ENCODE assay signal across 1 cellular context in the genomic region with DNA sequence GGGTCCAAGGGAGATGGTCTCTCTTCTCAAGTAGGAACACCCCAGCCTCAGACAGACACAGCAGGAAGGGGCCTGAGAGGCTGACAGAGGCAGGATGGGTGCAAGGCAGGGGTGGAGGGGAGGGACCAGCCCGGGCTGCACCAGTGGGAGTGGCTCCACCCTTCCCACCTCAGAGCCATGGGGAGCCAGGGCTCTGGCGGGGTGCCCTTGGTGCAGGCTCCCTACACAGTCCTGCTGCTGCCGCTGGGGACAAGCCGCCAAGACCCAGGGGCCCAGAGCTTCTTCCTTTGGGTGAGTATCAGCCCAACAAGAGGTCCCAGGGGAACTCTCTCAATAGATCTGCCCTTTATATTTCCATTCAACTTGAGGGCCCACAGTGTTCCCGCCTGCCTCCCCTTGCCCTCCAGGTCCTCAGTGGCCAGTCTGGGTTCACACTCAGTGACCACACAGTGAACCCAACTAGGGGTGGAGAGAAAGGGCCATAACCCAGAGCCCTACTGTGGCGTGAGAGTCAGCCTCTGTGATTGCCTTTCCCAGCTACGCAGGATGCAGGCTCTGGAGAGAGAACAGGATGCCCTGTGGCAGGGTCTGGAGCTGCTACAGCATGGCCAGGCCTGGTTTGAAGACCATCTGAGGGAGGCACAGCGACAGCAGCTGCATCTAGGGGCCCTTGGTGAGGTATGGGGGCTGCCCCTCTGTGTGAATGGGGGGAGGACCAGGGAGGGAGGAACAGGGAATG.
TF ChIP-seq lines count a peak whose summit lies in the region.

No MANE protein-coding gene starts in this region.

TF ChIP-seq in GM23338, 12 proteins besides CTCF, POLR2A, EP300 and RAD21 (continued from another document):
- TF ChIP-seq, protein P1, sequence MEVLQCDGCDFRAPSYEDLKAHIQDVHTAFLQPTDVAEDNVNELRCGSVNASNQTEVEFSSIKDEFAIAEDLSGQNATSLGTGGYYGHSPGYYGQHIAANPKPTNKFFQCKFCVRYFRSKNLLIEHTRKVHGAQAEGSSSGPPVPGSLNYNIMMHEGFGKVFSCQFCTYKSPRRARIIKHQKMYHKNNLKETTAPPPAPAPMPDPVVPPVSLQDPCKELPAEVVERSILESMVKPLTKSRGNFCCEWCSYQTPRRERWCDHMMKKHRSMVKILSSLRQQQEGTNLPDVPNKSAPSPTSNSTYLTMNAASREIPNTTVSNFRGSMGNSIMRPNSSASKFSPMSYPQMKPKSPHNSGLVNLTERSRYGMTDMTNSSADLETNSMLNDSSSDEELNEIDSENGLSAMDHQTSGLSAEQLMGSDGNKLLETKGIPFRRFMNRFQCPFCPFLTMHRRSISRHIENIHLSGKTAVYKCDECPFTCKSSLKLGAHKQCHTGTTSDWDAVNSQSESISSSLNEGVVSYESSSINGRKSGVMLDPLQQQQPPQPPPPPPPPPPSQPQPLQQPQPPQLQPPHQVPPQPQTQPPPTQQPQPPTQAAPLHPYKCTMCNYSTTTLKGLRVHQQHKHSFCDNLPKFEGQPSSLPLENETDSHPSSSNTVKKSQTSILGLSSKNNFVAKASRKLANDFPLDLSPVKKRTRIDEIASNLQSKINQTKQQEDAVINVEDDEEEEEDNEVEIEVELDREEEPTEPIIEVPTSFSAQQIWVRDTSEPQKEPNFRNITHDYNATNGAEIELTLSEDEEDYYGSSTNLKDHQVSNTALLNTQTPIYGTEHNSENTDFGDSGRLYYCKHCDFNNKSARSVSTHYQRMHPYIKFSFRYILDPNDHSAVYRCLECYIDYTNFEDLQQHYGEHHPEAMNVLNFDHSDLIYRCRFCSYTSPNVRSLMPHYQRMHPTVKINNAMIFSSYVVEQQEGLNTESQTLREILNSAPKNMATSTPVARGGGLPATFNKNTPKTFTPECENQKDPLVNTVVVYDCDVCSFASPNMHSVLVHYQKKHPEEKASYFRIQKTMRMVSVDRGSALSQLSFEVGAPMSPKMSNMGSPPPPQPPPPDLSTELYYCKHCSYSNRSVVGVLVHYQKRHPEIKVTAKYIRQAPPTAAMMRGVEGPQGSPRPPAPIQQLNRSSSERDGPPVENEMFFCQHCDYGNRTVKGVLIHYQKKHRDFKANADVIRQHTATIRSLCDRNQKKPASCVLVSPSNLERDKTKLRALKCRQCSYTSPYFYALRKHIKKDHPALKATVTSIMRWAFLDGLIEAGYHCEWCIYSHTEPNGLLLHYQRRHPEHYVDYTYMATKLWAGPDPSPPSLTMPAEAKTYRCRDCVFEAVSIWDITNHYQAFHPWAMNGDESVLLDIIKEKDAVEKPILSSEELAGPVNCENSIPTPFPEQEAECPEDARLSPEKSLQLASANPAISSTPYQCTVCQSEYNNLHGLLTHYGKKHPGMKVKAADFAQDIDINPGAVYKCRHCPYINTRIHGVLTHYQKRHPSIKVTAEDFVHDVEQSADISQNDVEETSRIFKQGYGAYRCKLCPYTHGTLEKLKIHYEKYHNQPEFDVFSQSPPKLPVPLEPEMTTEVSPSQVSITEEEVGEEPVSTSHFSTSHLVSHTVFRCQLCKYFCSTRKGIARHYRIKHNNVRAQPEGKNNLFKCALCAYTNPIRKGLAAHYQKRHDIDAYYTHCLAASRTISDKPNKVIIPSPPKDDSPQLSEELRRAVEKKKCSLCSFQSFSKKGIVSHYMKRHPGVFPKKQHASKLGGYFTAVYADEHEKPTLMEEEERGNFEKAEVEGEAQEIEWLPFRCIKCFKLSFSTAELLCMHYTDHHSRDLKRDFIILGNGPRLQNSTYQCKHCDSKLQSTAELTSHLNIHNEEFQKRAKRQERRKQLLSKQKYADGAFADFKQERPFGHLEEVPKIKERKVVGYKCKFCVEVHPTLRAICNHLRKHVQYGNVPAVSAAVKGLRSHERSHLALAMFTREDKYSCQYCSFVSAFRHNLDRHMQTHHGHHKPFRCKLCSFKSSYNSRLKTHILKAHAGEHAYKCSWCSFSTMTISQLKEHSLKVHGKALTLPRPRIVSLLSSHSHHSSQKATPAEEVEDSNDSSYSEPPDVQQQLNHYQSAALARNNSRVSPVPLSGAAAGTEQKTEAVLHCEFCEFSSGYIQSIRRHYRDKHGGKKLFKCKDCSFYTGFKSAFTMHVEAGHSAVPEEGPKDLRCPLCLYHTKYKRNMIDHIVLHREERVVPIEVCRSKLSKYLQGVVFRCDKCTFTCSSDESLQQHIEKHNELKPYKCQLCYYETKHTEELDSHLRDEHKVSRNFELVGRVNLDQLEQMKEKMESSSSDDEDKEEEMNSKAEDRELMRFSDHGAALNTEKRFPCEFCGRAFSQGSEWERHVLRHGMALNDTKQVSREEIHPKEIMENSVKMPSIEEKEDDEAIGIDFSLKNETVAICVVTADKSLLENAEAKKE (CRISPR knock-in tag; IDR thresholded peaks at IDR 0.05): no peak
- TF ChIP-seq ZNF331 (CRISPR knock-in tag; IDR thresholded peaks at IDR 0.05; ENCODE audit: low read depth) (no peak), CREB1 (CRISPR knock-in tag; IDR thresholded peaks at IDR 0.05; ENCODE audit: low read depth) (no peak), ZNF114 (CRISPR knock-in tag; IDR thresholded peaks at IDR 0.05) (no peak), EZH2 (IDR thresholded peaks at IDR 0.05; ENCODE audit: low read depth, unreplicated experiment) (no peak), JUNB (IDR thresholded peaks at IDR 0.05; ENCODE audit: unreplicated experiment) (no peak)
- TF ChIP-seq, protein P2, sequence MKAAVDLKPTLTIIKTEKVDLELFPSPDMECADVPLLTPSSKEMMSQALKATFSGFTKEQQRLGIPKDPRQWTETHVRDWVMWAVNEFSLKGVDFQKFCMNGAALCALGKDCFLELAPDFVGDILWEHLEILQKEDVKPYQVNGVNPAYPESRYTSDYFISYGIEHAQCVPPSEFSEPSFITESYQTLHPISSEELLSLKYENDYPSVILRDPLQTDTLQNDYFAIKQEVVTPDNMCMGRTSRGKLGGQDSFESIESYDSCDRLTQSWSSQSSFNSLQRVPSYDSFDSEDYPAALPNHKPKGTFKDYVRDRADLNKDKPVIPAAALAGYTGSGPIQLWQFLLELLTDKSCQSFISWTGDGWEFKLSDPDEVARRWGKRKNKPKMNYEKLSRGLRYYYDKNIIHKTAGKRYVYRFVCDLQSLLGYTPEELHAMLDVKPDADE (IDR thresholded peaks at IDR 0.05): no peak
- TF ChIP-seq, protein P3, sequence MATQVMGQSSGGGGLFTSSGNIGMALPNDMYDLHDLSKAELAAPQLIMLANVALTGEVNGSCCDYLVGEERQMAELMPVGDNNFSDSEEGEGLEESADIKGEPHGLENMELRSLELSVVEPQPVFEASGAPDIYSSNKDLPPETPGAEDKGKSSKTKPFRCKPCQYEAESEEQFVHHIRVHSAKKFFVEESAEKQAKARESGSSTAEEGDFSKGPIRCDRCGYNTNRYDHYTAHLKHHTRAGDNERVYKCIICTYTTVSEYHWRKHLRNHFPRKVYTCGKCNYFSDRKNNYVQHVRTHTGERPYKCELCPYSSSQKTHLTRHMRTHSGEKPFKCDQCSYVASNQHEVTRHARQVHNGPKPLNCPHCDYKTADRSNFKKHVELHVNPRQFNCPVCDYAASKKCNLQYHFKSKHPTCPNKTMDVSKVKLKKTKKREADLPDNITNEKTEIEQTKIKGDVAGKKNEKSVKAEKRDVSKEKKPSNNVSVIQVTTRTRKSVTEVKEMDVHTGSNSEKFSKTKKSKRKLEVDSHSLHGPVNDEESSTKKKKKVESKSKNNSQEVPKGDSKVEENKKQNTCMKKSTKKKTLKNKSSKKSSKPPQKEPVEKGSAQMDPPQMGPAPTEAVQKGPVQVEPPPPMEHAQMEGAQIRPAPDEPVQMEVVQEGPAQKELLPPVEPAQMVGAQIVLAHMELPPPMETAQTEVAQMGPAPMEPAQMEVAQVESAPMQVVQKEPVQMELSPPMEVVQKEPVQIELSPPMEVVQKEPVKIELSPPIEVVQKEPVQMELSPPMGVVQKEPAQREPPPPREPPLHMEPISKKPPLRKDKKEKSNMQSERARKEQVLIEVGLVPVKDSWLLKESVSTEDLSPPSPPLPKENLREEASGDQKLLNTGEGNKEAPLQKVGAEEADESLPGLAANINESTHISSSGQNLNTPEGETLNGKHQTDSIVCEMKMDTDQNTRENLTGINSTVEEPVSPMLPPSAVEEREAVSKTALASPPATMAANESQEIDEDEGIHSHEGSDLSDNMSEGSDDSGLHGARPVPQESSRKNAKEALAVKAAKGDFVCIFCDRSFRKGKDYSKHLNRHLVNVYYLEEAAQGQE (IDR thresholded peaks at IDR 0.05; ENCODE audit: unreplicated experiment): no peak
